9 cellular contexts compared by ENCODE assay signal in the genomic region with DNA sequence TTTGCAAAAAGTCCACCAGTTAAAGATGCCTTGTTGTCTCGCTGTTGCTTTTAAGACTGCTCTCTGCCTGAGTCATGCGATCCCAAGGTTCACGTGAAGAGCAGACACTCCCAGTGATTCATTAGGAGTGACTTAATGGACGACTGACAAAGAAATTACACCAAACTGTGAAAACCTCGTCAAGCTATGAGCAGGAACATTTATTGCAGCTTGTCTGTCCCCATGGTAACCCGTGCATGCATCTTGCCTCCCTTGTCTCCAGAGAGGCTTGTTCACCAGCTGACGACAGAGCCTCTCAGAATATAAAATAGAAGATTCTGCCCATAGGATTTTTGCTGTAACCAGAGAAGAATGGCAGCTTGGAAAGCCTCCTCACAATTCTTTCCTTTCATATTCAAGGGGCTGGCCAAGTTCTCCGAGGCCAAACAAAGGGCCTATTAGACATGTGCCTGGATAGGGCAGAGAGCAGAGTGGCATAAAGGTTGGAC.
A peak's percentile ranks its signal among the peaks of the same experiment; 100 is the strongest.
DNase-seq lines count a peak whose midpoint lies in the region; ATAC-seq and FAIRE-seq lines count a peak whose summit lies in the region.
"Had no signal": no experiment of that assay in that cellular context is flagged by ENCODE, and none has a peak within 500 bp of the region (broad histone marks: within the 10 kb centered on the region; RNA-seq: fewer than 3 reads in every experiment).

No MANE protein-coding gene starts in this region.

- CTCF ChIA-PET in activated CD4-positive, alpha-beta T cell treated with anti-CD3 and anti-CD28 coated beads, Interleukin-2, amount 10 ng/mL, durations not matched to agents 7 days and 5 days (lab: Charles Lee): no interaction called here

- H3K27me3 Mint-ChIP-seq in activated CD4-positive, alpha-beta T cell treated with anti-CD3 and anti-CD28 coated beads, Interleukin-2, amount 10 ng/mL, durations not matched to agents 7 days and 5 days: no peaks in the 10 kb centered on the region

- DNase-seq in GOT3 (lab: John Stamatoyannopoulos, UW): peak; percentile 73
- peak; percentile 86 for DNase-seq in RKO (ENCODE audit: low spot score)
- peak; percentile 14 to 53 for DNase-seq in frontal cortex (ENCODE audit: low spot score in 2 of 2)
- peak; percentile 80 for DNase-seq in putamen (ENCODE audit: low spot score)
- no peak for DNase-seq in NCI-H128 (lab: John Stamatoyannopoulos, UW; ENCODE audit: unreplicated experiment)
- DNase-seq in activated CD4-positive, alpha-beta T cell treated with anti-CD3 and anti-CD28 coated beads, Interleukin-2, amount 10 ng/mL, durations not matched to agents 7 days and 5 days: no peak

- ATAC-seq in GM21360 (IDR thresholded peaks at IDR 0.05; ENCODE audit: unreplicated experiment): no peak
- ATAC-seq in GM21737 (IDR thresholded peaks at IDR 0.05; ENCODE audit: unreplicated experiment): no peak

- H3K4me3 Mint-ChIP-seq in activated CD4-positive, alpha-beta T cell treated with anti-CD3 and anti-CD28 coated beads, Interleukin-2, amount 10 ng/mL, durations not matched to agents 7 days and 5 days: no peak overlapping the region

- no peak overlapping the region for H3K27ac Mint-ChIP-seq in activated CD4-positive, alpha-beta T cell treated with anti-CD3 and anti-CD28 coated beads, Interleukin-2, amount 10 ng/mL, durations not matched to agents 7 days and 5 days

- FAIRE-seq in frontal cortex (lab: Jason Lieb, UNC): no peak
- FAIRE-seq: TTC549 had no signal

- no peaks in the 10 kb centered on the region for H3K4me1 Mint-ChIP-seq in activated CD4-positive, alpha-beta T cell treated with anti-CD3 and anti-CD28 coated beads, Interleukin-2, amount 10 ng/mL, durations not matched to agents 7 days and 5 days

- H3K9me3 Mint-ChIP-seq in activated CD4-positive, alpha-beta T cell treated with anti-CD3 and anti-CD28 coated beads, Interleukin-2, amount 10 ng/mL, durations not matched to agents 7 days and 5 days: no peaks in the 10 kb centered on the region

- no peaks in the 10 kb centered on the region for H3K36me3 Mint-ChIP-seq in activated CD4-positive, alpha-beta T cell treated with anti-CD3 and anti-CD28 coated beads, Interleukin-2, amount 10 ng/mL, durations not matched to agents 7 days and 5 days (ENCODE audit: low read depth)

- POLR2A ChIA-PET in activated CD4-positive, alpha-beta T cell treated with anti-CD3 and anti-CD28 coated beads, Interleukin-2, amount 10 ng/mL, durations not matched to agents 7 days and 5 days (lab: Charles Lee): no interaction called here

Comparison
In these comparisons a context has a peak if more than half of its experiments do, and no peak if none do; other contexts are left out.
1. DNase-seq: peak in GOT3 (single experiment), RKO (single experiment), frontal cortex (2 of 2) and putamen (single experiment); none in NCI-H128 (single experiment) and activated CD4-positive, alpha-beta T cell treated with anti-CD3 and anti-CD28 coated beads, Interleukin-2, amount 10 ng/mL, durations not matched to agents 7 days and 5 days (single experiment).